Comparison of ENCODE assay signal across 13 cellular contexts in the genomic region with DNA sequence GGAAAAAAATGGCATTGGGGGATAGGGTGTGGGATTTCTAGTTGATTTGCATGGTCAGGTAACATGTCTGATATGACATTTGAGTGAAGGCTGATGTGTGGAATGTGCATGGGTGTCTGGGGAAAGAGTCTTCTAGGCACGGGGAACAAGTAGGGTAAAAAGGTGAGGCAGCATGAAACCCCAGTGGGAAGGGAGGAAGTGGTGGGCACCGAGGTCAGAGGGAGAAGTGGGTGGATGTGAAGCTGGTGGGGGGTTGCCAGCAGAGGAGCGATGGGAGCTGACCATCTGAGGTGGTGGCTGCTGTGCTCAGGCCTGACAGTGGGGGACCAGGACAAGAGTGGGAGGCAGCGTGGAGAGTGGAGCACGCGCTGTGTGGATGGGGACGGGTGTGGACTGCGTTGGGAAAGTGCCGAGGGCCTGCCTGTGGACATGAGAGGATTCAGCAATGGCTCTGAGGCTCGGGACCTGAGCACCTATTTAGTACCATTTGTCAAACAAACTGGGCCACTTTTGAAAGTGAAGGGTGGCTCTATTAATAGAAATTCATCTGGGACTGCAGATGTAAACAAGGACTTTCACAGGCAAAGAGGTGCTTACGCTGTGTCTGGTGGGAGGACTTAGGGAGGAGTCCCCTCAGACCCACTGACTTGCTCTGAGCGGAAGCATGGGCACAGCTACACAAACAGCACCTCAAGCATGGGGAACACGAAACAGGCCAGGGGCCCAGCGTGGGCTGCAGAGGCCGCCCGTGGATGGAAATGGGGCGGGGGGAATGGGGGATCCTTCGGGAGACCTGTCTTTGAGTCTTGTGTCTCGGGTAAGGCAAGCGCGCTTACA. TPM values are rescaled to one million over a fixed set of nuclear protein-coding genes. Genes with fewer than 3 reads are reported as not detected.
DNase-seq lines count a peak whose midpoint lies in the region; ATAC-seq, FAIRE-seq and TF ChIP-seq lines count a peak whose summit lies in the region.
"Had no signal": no experiment of that assay in that cellular context is flagged by ENCODE, and none has a peak within 500 bp of the region (broad histone marks: within the 10 kb centered on the region; RNA-seq: fewer than 3 reads in every experiment).

No MANE protein-coding gene starts in this region.

- TF ChIP-seq RAD21 in SK-N-SH (IDR thresholded peaks at IDR 0.05; ENCODE audit: low read length) = no peak

- peaks cover 16 to 20% of the 10 kb centered on the region in 2 experiments; a peak in 2 of 4 replicates for H3K4me1 ChIP-seq in SK-N-SH (ENCODE audit: control insufficient read depth in 1 of 2, insufficient read depth in 2 of 2, low read depth in 1 of 2, low read length in 1 of 2)
- H3K4me1 ChIP-seq in Loucy (ENCODE audit: insufficient read depth, low read length, poor library complexity, severe bottlenecking) = peaks cover 32% of the 10 kb centered on the region
- peaks cover 0 to 8% of the 10 kb centered on the region in 2 donors for H3K4me1 ChIP-seq in neuronal stem cell (ENCODE audit: control insufficient read depth in 2 of 2, insufficient read depth in 1 of 2, low read depth in 1 of 2, low read length in 2 of 2)

- 93% methylated on average over 21 of the region's 21 CpGs for WGBS in SK-N-SH (ENCODE audit: low lambda C conversion rate)
- WGBS in neuronal stem cell (ENCODE audit: extremely low coverage in 2 of 2, insufficient read length in 2 of 2, insufficient replicate concordance in 1 of 2), 2 donors = no CpG with 5 or more reads among the region's 21 CpGs

- no peak for TF ChIP-seq EP300 in SK-N-SH (IDR thresholded peaks at IDR 0.05; ENCODE audit: borderline replicate concordance in 1 of 2, low read depth in 1 of 2, low read length in 1 of 2)

- peaks cover 8% of the 10 kb centered on the region for H3F3A ChIP-seq in SK-N-SH (replicated peaks; ENCODE audit: insufficient read depth)
- H3F3A ChIP-seq in Loucy (ENCODE audit: low read depth) = no peaks in the 10 kb centered on the region

- peak; percentile 7 for FAIRE-seq in bronchial epithelial cell (lab: Jason Lieb, UNC)

- H3K9ac ChIP-seq in SK-N-SH (no peak overlapping the region), Loucy (ENCODE audit: low read depth, low read length, poor library complexity, severe bottlenecking) (peak overlapping the region; percentile 87), neuronal stem cell (ENCODE audit: low read depth, low read length, poor library complexity) (no peak overlapping the region)

- peaks cover 14% of the 10 kb centered on the region for H4K20me1 ChIP-seq in SK-N-SH (ENCODE audit: insufficient read depth)
- H4K20me1 ChIP-seq in Loucy (ENCODE audit: insufficient read depth, low read length, poor library complexity, severe bottlenecking) = peaks cover 34% of the 10 kb centered on the region

- H4K91ac ChIP-seq in neuronal stem cell (ENCODE audit: low read depth, low read length, poor library complexity) = no peak overlapping the region

- H3K9me3 ChIP-seq in SK-N-SH = no peaks in the 10 kb centered on the region
- H3K9me3 ChIP-seq in Loucy (ENCODE audit: insufficient read depth, low read depth, low read length) = no peaks in the 10 kb centered on the region
- peaks cover 0 to 3% of the 10 kb centered on the region in 2 donors for H3K9me3 ChIP-seq in neuronal stem cell (replicated peaks in 1 of 2; ENCODE audit: control insufficient read depth in 2 of 2, insufficient read depth in 1 of 2, low read depth in 1 of 2, low read length in 2 of 2)
- H3K9me3 ChIP-seq: esophagus muscularis mucosa had no signal

- peak overlapping the region; percentile 83 for H3K4me2 ChIP-seq in SK-N-SH
- peak overlapping the region; percentile 98 for H3K4me2 ChIP-seq in Loucy (ENCODE audit: low read depth, low read length, poor library complexity, severe bottlenecking)
- H3K4me2 ChIP-seq in neuronal stem cell (ENCODE audit: insufficient read depth, low read length, poor library complexity, severe bottlenecking) = no peak overlapping the region

- H2BK15ac ChIP-seq in neuronal stem cell (ENCODE audit: low read length) = no peak overlapping the region

- DNase-seq in SK-N-SH (no peak), bronchial epithelial cell (ENCODE audit: low read depth) (no peak), neuronal stem cell (ENCODE audit: low spot score) (no peak), D341Med (ENCODE audit: low spot score) (no peak), ureter (ENCODE audit: low spot score) (no peak)
- DNase-seq: anterior cingulate cortex, NCI-H1694 treated with DMSO at 0.1 percent for 48 hours had no signal

- H3K4me3 ChIP-seq in SK-N-SH (ENCODE audit: low read depth in 2 of 2, low read length in 1 of 2) (peak overlapping the region in 1 of 2 experiments; percentile 35; a peak in 1 of 4 replicates), Loucy (ENCODE audit: low read length, poor library complexity, severe bottlenecking) (peak overlapping the region; percentile 91), bronchial epithelial cell (ENCODE audit: low read depth, low read length) (no peak overlapping the region), neuronal stem cell (ENCODE audit: low read length in 2 of 2) (peak overlapping the region in 1 of 2 donors; percentile 61)
- H3K4me3 ChIP-seq: esophagus muscularis mucosa had no signal

- H3K9me2 ChIP-seq in SK-N-SH (no peaks in the 10 kb centered on the region), Loucy (replicated peaks; ENCODE audit: low read depth, low read length) (no peaks in the 10 kb centered on the region)

- H4K8ac ChIP-seq in neuronal stem cell (ENCODE audit: low read depth, low read length) = no peak overlapping the region

- TF ChIP-seq CTCF in SK-N-SH (IDR thresholded peaks at IDR 0.05) (no peak), Loucy (conservative IDR thresholded peaks at IDR 0.05; ENCODE audit: low read length) (no peak), bronchial epithelial cell (IDR thresholded peaks at IDR 0.05; ENCODE audit: insufficient read depth, low read length, severe bottlenecking) (no peak)

- no peak overlapping the region for H2BK5ac ChIP-seq in neuronal stem cell (ENCODE audit: low read length)

- no peak overlapping the region for H2BK120ac ChIP-seq in neuronal stem cell (ENCODE audit: low read depth, low read length)

- CTCF ChIA-PET in SK-N-SH (lab: Yijun Ruan, JAX) = interaction anchor here (1.0 to 1.2 kb wide), 3 partner anchors 25 to 130 kb away, joined by 3 to 4 read pairs (median 3); a partner anchor contains a TSS

- no peak overlapping the region for H3K4ac ChIP-seq in neuronal stem cell (ENCODE audit: low read length)

- H3K14ac ChIP-seq in neuronal stem cell (ENCODE audit: low read length) = no peak overlapping the region

- ATAC-seq in SK-N-SH treated with all-trans-retinoic acid at 6 μM for 48 hours = no peak
- no peak for ATAC-seq in HG03159 (IDR thresholded peaks at IDR 0.05; ENCODE audit: unreplicated experiment)
- ATAC-seq: sciatic nerve had no signal

- peaks cover 40% of the 10 kb centered on the region for H3K79me2 ChIP-seq in SK-N-SH (ENCODE audit: insufficient read depth)
- peaks cover 53% of the 10 kb centered on the region for H3K79me2 ChIP-seq in Loucy (ENCODE audit: insufficient read depth, low read length)

- no peak overlapping the region for H3K18ac ChIP-seq in neuronal stem cell (ENCODE audit: low read length)

- POLR2A ChIA-PET in SK-N-SH (lab: Yijun Ruan, JAX) = interaction anchor here (0.6 to 0.7 kb wide), 2 partner anchors 15 to 33 kb away, joined by 3 read pairs; no protein-coding TSS in a partner anchor

- peak overlapping the region; percentile 66 for H3K23ac ChIP-seq in neuronal stem cell (ENCODE audit: low read depth, low read length, poor library complexity)

- no peak overlapping the region for H2BK12ac ChIP-seq in neuronal stem cell (ENCODE audit: low read length)

- peaks cover 8% of the 10 kb centered on the region for H3K79me1 ChIP-seq in neuronal stem cell (ENCODE audit: low read depth, low read length)

- H2AFZ ChIP-seq in SK-N-SH (ENCODE audit: low read depth) = no peak overlapping the region
- no peak overlapping the region for H2AFZ ChIP-seq in Loucy (ENCODE audit: low read length)
- no peak overlapping the region for H2AFZ ChIP-seq in neuronal stem cell (ENCODE audit: low read length)

- H3K27me3 ChIP-seq in SK-N-SH (ENCODE audit: insufficient read depth) = no peaks in the 10 kb centered on the region
- H3K27me3 ChIP-seq in Loucy (ENCODE audit: insufficient read depth, low read length, poor library complexity, severe bottlenecking) = no peaks in the 10 kb centered on the region
- H3K27me3 ChIP-seq in bronchial epithelial cell (ENCODE audit: control insufficient read depth, insufficient read depth, low read length) = no peaks in the 10 kb centered on the region
- peaks cover 0 to 6% (median 0%) of the 10 kb centered on the region in 3 experiments for H3K27me3 ChIP-seq in neuronal stem cell (ENCODE audit: control insufficient read depth in 3 of 3, insufficient read depth in 3 of 3, low read depth in 1 of 3, low read length in 3 of 3)
- H3K27me3 ChIP-seq: esophagus muscularis mucosa had no signal

- H3K27ac ChIP-seq in SK-N-SH (ENCODE audit: low read depth in 2 of 2, low read length in 1 of 2) = no peak overlapping the region
- no peak overlapping the region for H3K27ac ChIP-seq in neuronal stem cell (replicated peaks; ENCODE audit: low read length)

- H3K36me3 ChIP-seq in SK-N-SH (replicated peaks in 1 of 2; ENCODE audit: control insufficient read depth in 1 of 2, insufficient read depth in 2 of 2, low read length in 1 of 2) (peaks cover 5 to 15% of the 10 kb centered on the region in 2 experiments), Loucy (ENCODE audit: insufficient read depth, low read length) (no peaks in the 10 kb centered on the region), bronchial epithelial cell (ENCODE audit: control insufficient read depth, insufficient read depth, low read length) (peaks cover 2% of the 10 kb centered on the region), neuronal stem cell (replicated peaks in 1 of 2; ENCODE audit: control insufficient read depth in 2 of 2, insufficient read depth in 2 of 2, low read length in 2 of 2) (peaks cover 13 to 23% of the 10 kb centered on the region in 2 donors)

- H2AK5ac ChIP-seq in neuronal stem cell (ENCODE audit: low read depth, low read length) = no peak overlapping the region

RNA-seq across cellular contexts. Expression of a gene that starts 16.7 kb away (rescaled TPM):
- not detected in 2 replicates for polyA plus RNA-seq in SK-N-SH (2012; rRNA removed)
- polyA plus RNA-seq in SK-N-SH (2012; cell fraction: cytosol; rRNA removed) = not detected in 2 replicates
- 0.25 TPM in 1 of 2 replicates, not detected in the other for polyA plus RNA-seq in SK-N-SH (2012; cell fraction: nucleus; rRNA removed)
- 641 and 928 TPM in 2 replicates for total RNA-seq in bronchial epithelial cell
- polyA plus RNA-seq in neuronal stem cell (2013, experiment 1 of 2) = 0.32 TPM
- not detected for polyA plus RNA-seq in neuronal stem cell (2013, experiment 2 of 2)
- 2,292 TPM for total RNA-seq in ureter
- total RNA-seq: A172 had no signal

RNA-seq across cellular contexts. Expression of a gene that starts 32.7 kb away (rescaled TPM):
- 60.3 and 64.1 TPM in 2 replicates for polyA plus RNA-seq in SK-N-SH (2012; rRNA removed)
- polyA plus RNA-seq in SK-N-SH (2012; cell fraction: cytosol; rRNA removed) = 76.3 and 97.1 TPM in 2 replicates
- 29.8 and 34.5 TPM in 2 replicates for polyA plus RNA-seq in SK-N-SH (2012; cell fraction: nucleus; rRNA removed)
- total RNA-seq in bronchial epithelial cell (57.9 and 79.2 TPM in 2 replicates), ureter (52.5 TPM)
- 58.3 TPM for polyA plus RNA-seq in neuronal stem cell (2013, experiment 1 of 2)
- 58.9 TPM for polyA plus RNA-seq in neuronal stem cell (2013, experiment 2 of 2)

RNA-seq across cellular contexts. Expression of a gene that starts 36.5 kb away (rescaled TPM):
- 247 and 416 TPM in 2 replicates for polyA plus RNA-seq in SK-N-SH (2012; rRNA removed)
- polyA plus RNA-seq in SK-N-SH (2012; cell fraction: cytosol; rRNA removed) = 294 and 306 TPM in 2 replicates
- polyA plus RNA-seq in SK-N-SH (2012; cell fraction: nucleus; rRNA removed) = 166 and 232 TPM in 2 replicates
- total RNA-seq in bronchial epithelial cell = 69.5 and 127 TPM in 2 replicates
- 198 TPM for polyA plus RNA-seq in neuronal stem cell (2013, experiment 1 of 2)
- 203 TPM for polyA plus RNA-seq in neuronal stem cell (2013, experiment 2 of 2)
- 196 TPM for total RNA-seq in ureter

RNA-seq across cellular contexts. Expression of a gene that starts 39.0 kb away (rescaled TPM):
- 21.9 and 22.1 TPM in 2 replicates for polyA plus RNA-seq in SK-N-SH (2012; rRNA removed)
- 19.1 and 23.7 TPM in 2 replicates for polyA plus RNA-seq in SK-N-SH (2012; cell fraction: cytosol; rRNA removed)
- polyA plus RNA-seq in SK-N-SH (2012; cell fraction: nucleus; rRNA removed) = 11.5 and 13.3 TPM in 2 replicates
- 14.2 and 14.5 TPM in 2 replicates for total RNA-seq in bronchial epithelial cell
- polyA plus RNA-seq in neuronal stem cell (2013, experiment 1 of 2) = 13.1 TPM
- polyA plus RNA-seq in neuronal stem cell (2013, experiment 2 of 2) = 12.4 TPM
- total RNA-seq in ureter = 14.6 TPM
